8 cellular contexts compared by ENCODE assay signal in the genomic region with DNA sequence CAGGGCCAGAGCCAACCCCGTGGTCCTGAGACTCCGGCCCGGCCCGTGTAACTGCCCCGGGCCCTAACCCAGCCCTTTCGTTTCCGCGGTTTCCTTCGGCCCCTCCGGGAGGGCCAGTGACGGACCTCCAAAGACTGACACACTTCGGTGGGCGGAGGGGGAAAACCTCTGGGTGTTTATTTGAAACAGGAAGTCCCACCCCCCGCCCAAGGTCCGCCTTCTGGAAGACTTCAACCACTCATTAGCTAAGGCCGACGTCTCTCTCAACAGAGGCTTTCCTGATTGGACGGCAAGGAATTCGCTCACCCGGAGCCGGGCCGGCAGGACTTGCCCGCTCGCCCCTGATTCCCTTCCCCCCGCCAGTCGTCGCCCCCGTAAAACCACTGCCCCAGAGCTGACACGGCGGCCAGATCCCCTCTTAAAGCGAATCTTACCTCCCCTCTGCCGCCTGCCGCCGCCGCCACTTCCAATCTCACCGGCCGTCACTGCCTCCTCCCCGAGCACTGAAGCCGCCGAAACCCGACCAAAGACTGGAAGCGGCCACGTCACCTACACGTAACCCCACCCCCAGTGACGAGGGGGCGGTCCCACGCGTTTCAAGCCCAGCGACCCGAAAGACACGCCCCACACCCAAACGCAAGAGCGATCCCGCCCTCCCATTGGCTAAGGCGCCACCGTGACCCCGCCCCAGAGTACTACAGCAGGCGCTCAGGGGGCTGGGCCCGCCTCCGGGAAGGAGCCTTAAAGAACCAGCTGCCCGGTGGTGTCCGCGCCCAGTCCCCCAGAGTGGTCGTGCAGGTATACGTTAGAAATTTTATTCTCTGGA. TPM values are rescaled to one million over a fixed set of nuclear protein-coding genes. Genes with fewer than 3 reads are reported as not detected.
DNase-seq lines count a peak whose midpoint lies in the region; ATAC-seq and TF ChIP-seq lines count a peak whose summit lies in the region.

A gene with protein sequence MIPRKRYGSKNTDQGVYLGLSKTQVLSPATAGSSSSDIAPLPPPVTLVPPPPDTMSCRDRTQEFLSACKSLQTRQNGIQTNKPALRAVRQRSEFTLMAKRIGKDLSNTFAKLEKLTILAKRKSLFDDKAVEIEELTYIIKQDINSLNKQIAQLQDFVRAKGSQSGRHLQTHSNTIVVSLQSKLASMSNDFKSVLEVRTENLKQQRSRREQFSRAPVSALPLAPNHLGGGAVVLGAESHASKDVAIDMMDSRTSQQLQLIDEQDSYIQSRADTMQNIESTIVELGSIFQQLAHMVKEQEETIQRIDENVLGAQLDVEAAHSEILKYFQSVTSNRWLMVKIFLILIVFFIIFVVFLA (minus strand): TSS at position 532 of the 826 bp plus-strand sequence. CDS start 808 bp downstream, outside the sequence.

- peaks cover 54% of the 10 kb centered on the region for H3K36me3 ChIP-seq in adipocyte (ENCODE audit: control insufficient read depth, insufficient read depth, low read length, severe bottlenecking)
- H3K36me3 ChIP-seq in parathyroid adenoma (ENCODE audit: control insufficient read depth, insufficient read depth, low read length) = no peaks in the 10 kb centered on the region
- peaks cover 0 to 50% (median 11%) of the 10 kb centered on the region in 3 donors for H3K36me3 ChIP-seq in tibial nerve

- H3K4me3 ChIP-seq in GM12875 (ENCODE audit: low read depth, low read length) (peak within 1 kb of the TSS; percentile 68), adipocyte (ENCODE audit: low read length) (peak within 1 kb of the TSS; percentile 97), parathyroid adenoma (ENCODE audit: low read depth, low read length) (peak within 1 kb of the TSS; percentile 94), tibial nerve (peak within 1 kb of the TSS; percentile 79 to 96 (median 84))

- peak within 1 kb of the TSS; percentile 98 for H3K9ac ChIP-seq in adipocyte (ENCODE audit: low read length)
- H3K9ac ChIP-seq in parathyroid adenoma = peak within 1 kb of the TSS; percentile 20

- DNase-seq in NCI-H1436 (lab: John Stamatoyannopoulos, UW) (peak; percentile 98), T follicular helper cell (ENCODE audit: low read depth) (peak; percentile 99), adipocyte (ENCODE audit: low read depth) (peak; percentile 100), Right ventricle myocardium superior (peak; percentile 100), tibial nerve (ENCODE audit: low spot score in 2 of 2) (peak; percentile 100)

- TF ChIP-seq CTCF in GM12875 (IDR thresholded peaks at IDR 0.05; ENCODE audit: borderline replicate concordance, insufficient read depth, low read depth, low read length) (no peak), parathyroid adenoma (IDR thresholded peaks at IDR 0.05) (no peak), tibial nerve (IDR thresholded peaks at IDR 0.05) (peak in 2 of 5 experiments; percentile 28 to 44)

- peak; percentile 65 to 96 for TF ChIP-seq POLR2A in tibial nerve (IDR thresholded peaks at IDR 0.05)

- H3K9me3 ChIP-seq in adipocyte (ENCODE audit: control insufficient read depth, low read length) = no peaks in the 10 kb centered on the region
- no peaks in the 10 kb centered on the region for H3K9me3 ChIP-seq in parathyroid adenoma (ENCODE audit: control insufficient read depth, low read length)
- no peaks in the 10 kb centered on the region for H3K9me3 ChIP-seq in tibial nerve

- WGBS in tibial nerve, 2 donors = 0 to 1% methylated on average over 24 to 52 of the region's 65 CpGs

- H3K27me3 ChIP-seq in adipocyte (replicated peaks; ENCODE audit: control insufficient read depth, insufficient read depth, low read length) (no peaks in the 10 kb centered on the region), parathyroid adenoma (ENCODE audit: control insufficient read depth, insufficient read depth, low read length) (no peaks in the 10 kb centered on the region), tibial nerve (no peaks in the 10 kb centered on the region)

- ATAC-seq in HG02798 (IDR thresholded peaks at IDR 0.05; ENCODE audit: poor library complexity, unreplicated experiment) (peak; percentile 89), Right ventricle myocardium superior (ENCODE audit: poor library complexity) (peak; percentile 99)

- H2AFZ ChIP-seq in parathyroid adenoma = peak within 1 kb of the TSS; percentile 65

- peak within 1 kb of the TSS; percentile 93 for H3K4me2 ChIP-seq in parathyroid adenoma (ENCODE audit: low read length)

- intact Hi-C loops in Right ventricle myocardium superior (cut with DNase I) = loop anchor here (2.0 kb wide), 1 partner anchor 37 kb away; no protein-coding TSS in a partner anchor

- H3K79me2 ChIP-seq in parathyroid adenoma = peaks cover 6% of the 10 kb centered on the region

- peak in 1 of 2 donors; percentile 97 for TF ChIP-seq EP300 in tibial nerve (IDR thresholded peaks at IDR 0.05)

- H3K4me1 ChIP-seq in adipocyte (ENCODE audit: control insufficient read depth, insufficient read depth, low read length) (peaks cover 22% of the 10 kb centered on the region), parathyroid adenoma (peaks cover 4% of the 10 kb centered on the region), tibial nerve (peaks cover 0 to 70% (median 29%) of the 10 kb centered on the region in 4 donors)

- H3K27ac ChIP-seq in parathyroid adenoma = peak within 1 kb of the TSS; percentile 82
- peak within 1 kb of the TSS; percentile 88 to 98 (median 96) for H3K27ac ChIP-seq in tibial nerve

RNA-seq across cellular contexts. Expression of the gene that starts here (rescaled TPM):
- total RNA-seq in Right ventricle myocardium superior (15.7 TPM), tibial nerve (10 to 100 TPM; 25.9 to 39.1 (median 29.2) TPM)

Comparison
In these comparisons a context has a peak if more than half of its experiments do, and no peak if none do; other contexts are left out.
1. Peak in every context shown above with its lines: DNase-seq, ATAC-seq, H3K4me3 ChIP-seq and H3K27ac ChIP-seq.